Comparison of ENCODE assay signal across 2 cellular contexts in the genomic region with DNA sequence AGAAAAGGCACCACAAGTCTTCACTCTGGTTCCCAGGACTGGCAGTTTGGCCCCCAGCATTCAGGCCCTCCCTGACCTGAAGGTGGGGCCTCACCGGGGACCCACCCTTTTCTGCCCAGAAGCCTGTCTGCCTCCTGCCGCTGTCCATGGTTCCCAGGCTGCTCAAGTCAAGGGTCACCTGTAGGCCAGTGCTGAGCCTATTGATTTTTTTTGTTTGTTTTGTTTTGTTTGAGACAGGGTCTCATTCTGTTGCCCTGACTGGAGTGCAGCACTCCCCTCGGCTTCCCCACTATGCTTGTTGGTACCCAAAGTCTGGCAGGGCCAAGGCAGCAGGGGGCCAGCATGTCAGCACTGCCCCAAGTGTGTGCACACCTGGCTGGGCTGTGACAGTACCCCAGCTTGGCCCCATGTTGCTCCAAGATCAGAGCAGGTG.
TF ChIP-seq lines count a peak whose summit lies in the region.

No MANE protein-coding gene starts in this region.

TF ChIP-seq in SK-N-SH, 30 proteins besides CTCF, POLR2A, EP300 and RAD21:
- TF ChIP-seq, protein P1, sequence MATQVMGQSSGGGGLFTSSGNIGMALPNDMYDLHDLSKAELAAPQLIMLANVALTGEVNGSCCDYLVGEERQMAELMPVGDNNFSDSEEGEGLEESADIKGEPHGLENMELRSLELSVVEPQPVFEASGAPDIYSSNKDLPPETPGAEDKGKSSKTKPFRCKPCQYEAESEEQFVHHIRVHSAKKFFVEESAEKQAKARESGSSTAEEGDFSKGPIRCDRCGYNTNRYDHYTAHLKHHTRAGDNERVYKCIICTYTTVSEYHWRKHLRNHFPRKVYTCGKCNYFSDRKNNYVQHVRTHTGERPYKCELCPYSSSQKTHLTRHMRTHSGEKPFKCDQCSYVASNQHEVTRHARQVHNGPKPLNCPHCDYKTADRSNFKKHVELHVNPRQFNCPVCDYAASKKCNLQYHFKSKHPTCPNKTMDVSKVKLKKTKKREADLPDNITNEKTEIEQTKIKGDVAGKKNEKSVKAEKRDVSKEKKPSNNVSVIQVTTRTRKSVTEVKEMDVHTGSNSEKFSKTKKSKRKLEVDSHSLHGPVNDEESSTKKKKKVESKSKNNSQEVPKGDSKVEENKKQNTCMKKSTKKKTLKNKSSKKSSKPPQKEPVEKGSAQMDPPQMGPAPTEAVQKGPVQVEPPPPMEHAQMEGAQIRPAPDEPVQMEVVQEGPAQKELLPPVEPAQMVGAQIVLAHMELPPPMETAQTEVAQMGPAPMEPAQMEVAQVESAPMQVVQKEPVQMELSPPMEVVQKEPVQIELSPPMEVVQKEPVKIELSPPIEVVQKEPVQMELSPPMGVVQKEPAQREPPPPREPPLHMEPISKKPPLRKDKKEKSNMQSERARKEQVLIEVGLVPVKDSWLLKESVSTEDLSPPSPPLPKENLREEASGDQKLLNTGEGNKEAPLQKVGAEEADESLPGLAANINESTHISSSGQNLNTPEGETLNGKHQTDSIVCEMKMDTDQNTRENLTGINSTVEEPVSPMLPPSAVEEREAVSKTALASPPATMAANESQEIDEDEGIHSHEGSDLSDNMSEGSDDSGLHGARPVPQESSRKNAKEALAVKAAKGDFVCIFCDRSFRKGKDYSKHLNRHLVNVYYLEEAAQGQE (IDR thresholded peaks at IDR 0.05; ENCODE audit: low read depth, low read length), result peak; percentile 78
- no peak for TF ChIP-seq NFIC (IDR thresholded peaks at IDR 0.05; ENCODE audit: borderline replicate concordance)

TF ChIP-seq in liver, 16 proteins besides CTCF, POLR2A, EP300 and RAD21 (continued from another document):
- TF ChIP-seq, protein P1 (IDR thresholded peaks at IDR 0.05), result peak; percentile 93
- TF ChIP-seq, protein P2, sequence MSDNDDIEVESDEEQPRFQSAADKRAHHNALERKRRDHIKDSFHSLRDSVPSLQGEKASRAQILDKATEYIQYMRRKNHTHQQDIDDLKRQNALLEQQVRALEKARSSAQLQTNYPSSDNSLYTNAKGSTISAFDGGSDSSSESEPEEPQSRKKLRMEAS (IDR thresholded peaks at IDR 0.05), result no peak
